Comparison of ENCODE assay signal across 12 cellular contexts in the genomic region with DNA sequence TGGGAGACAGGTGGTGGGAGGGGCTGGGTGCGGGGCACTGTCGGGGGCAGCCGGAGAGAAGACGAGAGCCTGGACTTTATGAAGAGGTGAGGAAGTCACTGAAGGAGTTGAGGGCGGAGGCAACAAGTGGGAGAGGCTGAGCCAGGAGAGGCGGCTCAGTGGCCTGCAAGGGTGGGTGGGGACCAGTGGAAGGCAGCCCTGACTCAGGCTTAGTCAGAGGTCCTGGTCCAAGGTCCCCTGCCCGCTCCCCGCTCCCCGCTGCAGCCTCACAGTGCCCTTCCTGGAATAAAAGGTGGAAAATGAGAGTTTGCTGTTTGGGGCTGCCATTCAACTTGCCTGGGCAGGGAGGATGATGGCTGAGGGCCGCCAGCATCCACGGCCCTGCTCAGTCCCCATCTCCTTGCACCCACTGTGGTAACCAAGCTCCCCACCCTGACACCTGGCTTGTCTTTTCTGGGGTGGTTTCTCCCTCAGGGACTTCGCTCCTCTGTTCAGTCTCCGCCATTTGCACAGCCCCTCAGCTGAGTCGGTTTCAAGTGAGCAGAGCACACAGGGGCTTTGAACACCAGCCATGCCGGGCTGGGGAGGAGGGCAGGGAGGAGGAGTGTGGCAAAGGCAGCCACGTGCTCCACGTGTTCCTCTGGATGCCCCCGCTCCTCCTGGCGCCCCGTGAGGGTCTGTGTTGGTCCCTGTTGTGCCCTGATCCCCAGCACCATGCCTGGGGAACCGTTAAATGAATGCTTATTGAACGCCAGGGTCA. TPM values are rescaled to one million over a fixed set of nuclear protein-coding genes. Genes with fewer than 3 reads are reported as not detected.
DNase-seq lines count a peak whose midpoint lies in the region; ATAC-seq and TF ChIP-seq lines count a peak whose summit lies in the region.
"Had no signal": no experiment of that assay in that cellular context is flagged by ENCODE, and none has a peak within 500 bp of the region (broad histone marks: within the 10 kb centered on the region; RNA-seq: fewer than 3 reads in every experiment).

No MANE protein-coding gene starts in this region.

- H3K36me3 ChIP-seq in PC-3 (ENCODE audit: low read depth, low read length) (no peaks in the 10 kb centered on the region), mucosa of descending colon (ENCODE audit: low read depth) (no peaks in the 10 kb centered on the region)
- no peaks in the 10 kb centered on the region for H3K36me3 ChIP-seq in naive thymus-derived CD4-positive, alpha-beta T cell (ENCODE audit: control insufficient read depth in 2 of 3, insufficient read depth in 3 of 3, low read length in 3 of 3)

- H3K4me2 ChIP-seq in PC-3 (ENCODE audit: low read length), result peak overlapping the region; percentile 94

- CTCF ChIA-PET in PC-3 (lab: Charles Lee), result no interaction called here
- CTCF ChIA-PET in naive thymus-derived CD4-positive, alpha-beta T cell (lab: Charles Lee), result no interaction called here

- H3K9me2 ChIP-seq in PC-3 (replicated peaks; ENCODE audit: low read length), result no peaks in the 10 kb centered on the region

- peak overlapping the region; percentile 51 for H2AFZ ChIP-seq in PC-3 (ENCODE audit: low read length)

- H3K9me3 ChIP-seq in PC-3 (ENCODE audit: low read length), result no peaks in the 10 kb centered on the region
- no peaks in the 10 kb centered on the region for H3K9me3 ChIP-seq in mucosa of descending colon
- no peaks in the 10 kb centered on the region for H3K9me3 ChIP-seq in naive thymus-derived CD4-positive, alpha-beta T cell (ENCODE audit: control insufficient read depth in 2 of 3, low read length in 3 of 3)

- no peaks in the 10 kb centered on the region for H3K79me2 ChIP-seq in PC-3 (ENCODE audit: low read length)

- no TSS peak for BruUV-seq in PC-3 (replicated peaks; lab: Mats Ljungman, UMichigan)

- no peak overlapping the region for H3K4me3 Mint-ChIP-seq in naive thymus-derived CD4-positive, alpha-beta T cell

- POLR2A ChIA-PET in PC-3 (lab: Charles Lee; ENCODE audit: unreplicated experiment), result no interaction called here
- POLR2A ChIA-PET in naive thymus-derived CD4-positive, alpha-beta T cell (lab: Charles Lee), result no interaction called here

- H3K27me3 ChIP-seq in PC-3 (ENCODE audit: low read length), result no peaks in the 10 kb centered on the region
- no peaks in the 10 kb centered on the region for H3K27me3 ChIP-seq in naive thymus-derived CD4-positive, alpha-beta T cell (ENCODE audit: control insufficient read depth in 2 of 2, insufficient read depth in 2 of 2, low read length in 2 of 2)

- ATAC-seq in PC-3 (peak; percentile 85), mucosa of descending colon (peak; percentile 95)
- no peak for ATAC-seq in naive thymus-derived CD4-positive, alpha-beta T cell

- no peaks in the 10 kb centered on the region for H4K20me1 ChIP-seq in PC-3 (ENCODE audit: low read length)

- DNase-seq in AG08396 (ENCODE audit: low spot score), result peak; percentile 83
- DNase-seq in PC-3, result peak; percentile 93
- DNase-seq in epithelial cell of esophagus (ENCODE audit: low read depth), result peak; percentile 87
- peak; percentile 81 to 91 (median 86) for DNase-seq in mucosa of descending colon
- DNase-seq in naive thymus-derived CD4-positive, alpha-beta T cell, result no peak
- no peak for DNase-seq in activated CD4-positive, alpha-beta T cell treated with anti-CD3 and anti-CD28 coated beads for 48 hours
- no peak for DNase-seq in GM19238 (ENCODE audit: insufficient read length, low spot score)
- no peak for DNase-seq in GM10266 (ENCODE audit: extremely low spot score)
- DNase-seq: C1 segment of cervical spinal cord; head of caudate nucleus; stimulated activated CD4-positive, alpha-beta T cell treated with anti-CD3 and anti-CD28 coated beads, Interleukin-1b, Interleukin-23, amount 100 ng/mL, for 48 hours had no signal

- no peaks in the 10 kb centered on the region for H3K27me3 Mint-ChIP-seq in naive thymus-derived CD4-positive, alpha-beta T cell

- H3K9ac ChIP-seq in PC-3 (ENCODE audit: low read length), result peak overlapping the region; percentile 89

- intact Hi-C loops in PC-3 (cut with micrococcal nuclease), result no loop called here
- intact Hi-C loops in mucosa of descending colon (cut with DNase I, micrococcal nuclease), result no loop called here
- intact Hi-C loops in naive thymus-derived CD4-positive, alpha-beta T cell (cut with micrococcal nuclease), result no loop called here

- H3F3A ChIP-seq in PC-3 (ENCODE audit: low read length, unreplicated experiment), result peaks cover 7% of the 10 kb centered on the region

- peaks cover 0 to 15% (median 0%) of the 10 kb centered on the region in 5 donors for H3K36me3 Mint-ChIP-seq in naive thymus-derived CD4-positive, alpha-beta T cell

- H3K4me3 ChIP-seq in PC-3 (ENCODE audit: low read length) (peak overlapping the region; percentile 64), epithelial cell of esophagus (ENCODE audit: low read length) (no peak overlapping the region), mucosa of descending colon (no peak overlapping the region)
- H3K4me3 ChIP-seq in naive thymus-derived CD4-positive, alpha-beta T cell (ENCODE audit: low read length), result no peak overlapping the region

- H3K4me1 ChIP-seq in PC-3 (ENCODE audit: insufficient read depth, low read length) (peaks cover 49% of the 10 kb centered on the region), mucosa of descending colon (ENCODE audit: low read depth) (peaks cover 13% of the 10 kb centered on the region)
- H3K4me1 ChIP-seq in naive thymus-derived CD4-positive, alpha-beta T cell (ENCODE audit: control insufficient read depth in 2 of 2, insufficient read depth in 2 of 2, low read length in 2 of 2), result no peaks in the 10 kb centered on the region

- H3K27ac Mint-ChIP-seq in naive thymus-derived CD4-positive, alpha-beta T cell, result peak overlapping the region in 1 of 9 donors; percentile 38

- peaks cover 0 to 16% (median 0%) of the 10 kb centered on the region in 7 donors for H3K4me1 Mint-ChIP-seq in naive thymus-derived CD4-positive, alpha-beta T cell

- peaks cover 0 to 9% (median 0%) of the 10 kb centered on the region in 11 donors for H3K9me3 Mint-ChIP-seq in naive thymus-derived CD4-positive, alpha-beta T cell

- TF ChIP-seq CTCF in PC-3 (conservative IDR thresholded peaks at IDR 0.05; ENCODE audit: low read depth, low read length) (no peak), epithelial cell of esophagus (IDR thresholded peaks at IDR 0.05; ENCODE audit: insufficient read depth, low read depth, low read length, missing control alignments) (no peak), mucosa of descending colon (IDR thresholded peaks at IDR 0.05) (no peak), GM10266 (IDR thresholded peaks at IDR 0.05; ENCODE audit: control insufficient read depth, insufficient read depth, low read depth, missing control alignments) (no peak)

- H3K27ac ChIP-seq in PC-3 (ENCODE audit: low read length), result peak overlapping the region; percentile 98
- no peak overlapping the region for H3K27ac ChIP-seq in naive thymus-derived CD4-positive, alpha-beta T cell (ENCODE audit: low read depth, low read length)
- H3K27ac ChIP-seq: HL-60 had no signal

RNA-seq across cellular contexts. Expression of a gene that starts 13.7 kb away (rescaled TPM):
- total RNA-seq in PC-3 (2014; rRNA removed), result 49.1 and 57.9 TPM in 2 replicates
- 10 to 100 TPM; 75.1 to 83.8 (median 80.8) TPM for total RNA-seq in mucosa of descending colon
- total RNA-seq in naive thymus-derived CD4-positive, alpha-beta T cell, result 100 to 1,000 TPM in 1 of 5 experiments, 10 to 100 TPM in 3, 1 to 10 TPM in 1; 8.7 to 119 (median 11.6) TPM
- 10 to 100 TPM; 25.9 to 28.2 TPM for polyA plus RNA-seq in naive thymus-derived CD4-positive, alpha-beta T cell

RNA-seq across cellular contexts. Expression of a gene that starts 15.7 kb away (rescaled TPM):
- total RNA-seq in PC-3 (2014; rRNA removed), result 67.5 and 83.6 TPM in 2 replicates
- 10 to 100 TPM; 13.6 to 19.0 (median 14.2) TPM for total RNA-seq in mucosa of descending colon
- total RNA-seq in naive thymus-derived CD4-positive, alpha-beta T cell, result 10 to 100 TPM; 14.9 to 36.8 (median 19.5) TPM
- 10 to 100 TPM; 17.9 to 19.6 TPM for polyA plus RNA-seq in naive thymus-derived CD4-positive, alpha-beta T cell

Comparison
In these comparisons a context has a peak if more than half of its experiments do, and no peak if none do; other contexts are left out.
1. DNase-seq: peak in AG08396 (single experiment), PC-3 (single experiment), epithelial cell of esophagus (single experiment) and mucosa of descending colon (3 of 3); none in naive thymus-derived CD4-positive, alpha-beta T cell (0 of 9), activated CD4-positive, alpha-beta T cell treated with anti-CD3 and anti-CD28 coated beads for 48 hours (single experiment), GM19238 (single experiment) and GM10266 (single experiment).